In the genomic region with DNA sequence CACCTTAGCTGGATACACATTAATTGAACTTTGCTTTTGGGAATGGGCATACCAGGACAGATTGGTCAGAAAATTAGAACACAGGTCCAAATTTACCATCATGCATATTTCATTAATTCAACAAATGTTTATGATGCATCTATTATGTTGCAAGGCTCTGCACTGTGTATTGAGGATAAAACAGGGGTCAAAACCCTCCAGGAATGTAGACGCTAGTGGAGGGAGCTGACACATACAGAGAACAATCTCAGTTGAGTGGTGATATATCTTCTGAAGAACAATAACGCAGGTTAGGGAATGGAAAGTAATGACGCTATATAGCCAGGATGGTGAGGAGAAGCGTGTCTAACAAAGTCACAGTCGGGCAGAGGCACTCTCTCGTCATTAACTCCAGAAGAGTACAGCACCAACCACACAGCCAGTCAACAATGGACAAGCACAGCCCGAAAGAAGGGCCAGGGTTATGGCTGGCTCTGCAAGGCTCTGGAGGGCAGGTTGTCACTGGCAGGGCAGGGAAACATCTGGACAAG, we compare ENCODE assay signal across 14 cellular contexts. TPM values are rescaled to one million over a fixed set of nuclear protein-coding genes. Genes with fewer than 3 reads are reported as not detected.
DNase-seq lines count a peak whose midpoint lies in the region; ATAC-seq and TF ChIP-seq lines count a peak whose summit lies in the region.
"Had no signal": no experiment of that assay in that cellular context is flagged by ENCODE, and none has a peak within 500 bp of the region (broad histone marks: within the 10 kb centered on the region; RNA-seq: fewer than 3 reads in every experiment).

No MANE protein-coding gene starts in this region.

- 85% methylated on average over 7 of the region's 7 CpGs for WGBS in esophagus muscularis mucosa

- peak overlapping the region in 2 of 4 donors; percentile 2 to 12 for H3K27ac ChIP-seq in esophagus muscularis mucosa (replicated peaks in 1 of 4)

- ATAC-seq in activated T-cell treated with anti-CD3 and anti-CD28 coated beads, Interleukin-2, amount 50 U/mL, for 72 hours (replicated peaks in 1 of 2) = peak in 1 of 2 donors; percentile 6
- no peak for ATAC-seq in T-helper 17 cell
- no peak for ATAC-seq in stimulated activated memory B cell treated with anti-CD40 and anti-IgM and Interleukin-4, amounts not matched to agents 10 μg/mL and 1 μg/mL and 100 μg/mL, for 72 hours
- ATAC-seq: PC-3 had no signal

- peaks cover 0 to 44% (median 9%) of the 10 kb centered on the region in 4 donors for H3K27me3 ChIP-seq in esophagus muscularis mucosa

- TF ChIP-seq POLR2A in esophagus muscularis mucosa (IDR thresholded peaks at IDR 0.05; ENCODE audit: low read depth) = no peak

- peaks cover 4 to 6% of the 10 kb centered on the region in 2 donors for H3K36me3 Mint-ChIP-seq in activated T-cell treated with anti-CD3 and anti-CD28 coated beads, Interleukin-2, amount 50 U/mL, for 72 hours (ENCODE audit: insufficient read depth in 2 of 2)
- H3K36me3 Mint-ChIP-seq in T-helper 17 cell (ENCODE audit: low read depth) = peaks cover 11% of the 10 kb centered on the region
- peaks cover 33% of the 10 kb centered on the region for H3K36me3 Mint-ChIP-seq in stimulated activated memory B cell treated with anti-CD40 and anti-IgM and Interleukin-4, amounts not matched to agents 10 μg/mL and 1 μg/mL and 100 μg/mL, for 72 hours
- H3K36me3 Mint-ChIP-seq: brain had no signal

- in situ Hi-C loops in GM13976 (cut with MboI; ENCODE audit: low sequenced_read_pairs, unreplicated experiment) = no loop called here

- DNase-seq in activated T-cell treated with anti-CD3 and anti-CD28 coated beads, Interleukin-2, amount 50 U/mL, for 72 hours = no peak
- DNase-seq in activated T-cell treated with anti-CD3 and anti-CD28 coated beads, Interleukin-2, amount 50 U/mL, for 48 hours = no peak
- no peak for DNase-seq in T-helper 17 cell
- DNase-seq in esophagus muscularis mucosa (ENCODE audit: extremely low spot score) = no peak
- DNase-seq in NCI-H526 (lab: John Stamatoyannopoulos, UW) = no peak
- no peak for DNase-seq in GM13976 (ENCODE audit: low spot score)
- no peak for DNase-seq in NCI-H446 (lab: John Stamatoyannopoulos, UW)
- DNase-seq: DMS79 treated with DMSO at 0.1 percent for 48 hours; mesendoderm; PC-3; posterior cingulate gyrus; stimulated activated CD8-positive, alpha-beta memory T cell treated with anti-CD3 and anti-CD28 coated beads, Interleukin-4, amount 100 ng/mL, for 48 hours had no signal

- TF ChIP-seq EP300 in esophagus muscularis mucosa (IDR thresholded peaks at IDR 0.05) = no peak

- peaks cover 74% of the 10 kb centered on the region for H3K4me1 Mint-ChIP-seq in activated T-cell treated with anti-CD3 and anti-CD28 coated beads, Interleukin-2, amount 50 U/mL, for 72 hours (ENCODE audit: low read depth)
- H3K4me1 Mint-ChIP-seq in T-helper 17 cell = peaks cover 72% of the 10 kb centered on the region
- peaks cover 86% of the 10 kb centered on the region for H3K4me1 Mint-ChIP-seq in stimulated activated memory B cell treated with anti-CD40 and anti-IgM and Interleukin-4, amounts not matched to agents 10 μg/mL and 1 μg/mL and 100 μg/mL, for 72 hours

- H3K9me3 ChIP-seq in T-helper 17 cell (ENCODE audit: control insufficient read depth, low read length, poor library complexity, severe bottlenecking) = no peaks in the 10 kb centered on the region
- no peaks in the 10 kb centered on the region for H3K9me3 ChIP-seq in esophagus muscularis mucosa

- no peaks in the 10 kb centered on the region for H3K27me3 Mint-ChIP-seq in activated T-cell treated with anti-CD3 and anti-CD28 coated beads, Interleukin-2, amount 50 U/mL, for 72 hours (ENCODE audit: low read depth)
- no peaks in the 10 kb centered on the region for H3K27me3 Mint-ChIP-seq in T-helper 17 cell
- H3K27me3 Mint-ChIP-seq in stimulated activated memory B cell treated with anti-CD40 and anti-IgM and Interleukin-4, amounts not matched to agents 10 μg/mL and 1 μg/mL and 100 μg/mL, for 72 hours = no peaks in the 10 kb centered on the region

- peaks cover 16 to 34% (median 27%) of the 10 kb centered on the region in 4 donors for H3K4me1 ChIP-seq in esophagus muscularis mucosa

- H3K4me3 ChIP-seq in esophagus muscularis mucosa = peak overlapping the region in 3 of 4 donors; percentile 17 to 71 (median 61)

- TF ChIP-seq CTCF in esophagus muscularis mucosa (IDR thresholded peaks at IDR 0.05) (no peak), GM13976 (IDR thresholded peaks at IDR 0.05; ENCODE audit: borderline replicate concordance, control extremely low read depth, extremely low read depth, insufficient read depth, missing control alignments) (no peak)

- H3K27ac Mint-ChIP-seq in activated T-cell treated with anti-CD3 and anti-CD28 coated beads, Interleukin-2, amount 50 U/mL, for 72 hours = peak overlapping the region; percentile 96
- H3K27ac Mint-ChIP-seq in T-helper 17 cell = peak overlapping the region; percentile 95
- H3K27ac Mint-ChIP-seq in stimulated activated memory B cell treated with anti-CD40 and anti-IgM and Interleukin-4, amounts not matched to agents 10 μg/mL and 1 μg/mL and 100 μg/mL, for 72 hours = peak overlapping the region; percentile 71
- H3K27ac Mint-ChIP-seq: brain had no signal

- H3K9me3 Mint-ChIP-seq in activated T-cell treated with anti-CD3 and anti-CD28 coated beads, Interleukin-2, amount 50 U/mL, for 72 hours = no peaks in the 10 kb centered on the region
- no peaks in the 10 kb centered on the region for H3K9me3 Mint-ChIP-seq in stimulated activated memory B cell treated with anti-CD40 and anti-IgM and Interleukin-4, amounts not matched to agents 10 μg/mL and 1 μg/mL and 100 μg/mL, for 72 hours

- intact Hi-C loops in esophagus muscularis mucosa (cut with DNase I) = no loop called here

- H3K4me3 Mint-ChIP-seq in activated T-cell treated with anti-CD3 and anti-CD28 coated beads, Interleukin-2, amount 50 U/mL, for 72 hours = peak overlapping the region; percentile 87 to 91
- H3K4me3 Mint-ChIP-seq in T-helper 17 cell = peak overlapping the region; percentile 94
- no peak overlapping the region for H3K4me3 Mint-ChIP-seq in stimulated activated memory B cell treated with anti-CD40 and anti-IgM and Interleukin-4, amounts not matched to agents 10 μg/mL and 1 μg/mL and 100 μg/mL, for 72 hours

- H3K36me3 ChIP-seq in esophagus muscularis mucosa = no peaks in the 10 kb centered on the region

RNA-seq across cellular contexts. Expression of a gene that starts 3.8 kb away (rescaled TPM):
- total RNA-seq in activated T-cell treated with anti-CD3 and anti-CD28 coated beads, Interleukin-2, amount 50 U/mL, for 72 hours = 10 to 100 TPM; 48.6 to 58.5 TPM
- total RNA-seq in T-helper 17 cell (100 to 1,000 TPM; 113 to 117 TPM), esophagus muscularis mucosa (10 to 100 TPM; 17.4 to 43.8 (median 29.6) TPM)
